In genomic region chr5:150628936-150629485, GRCh38 we compare ENCODE assay signal across 3 cellular contexts.
A peak's percentile ranks its signal among the peaks of the same experiment; 100 is the strongest.
TF ChIP-seq lines count a peak whose summit lies in the region.

No MANE protein-coding gene starts in this region.

TF ChIP-seq in HCT116, 20 proteins besides CTCF, POLR2A, EP300 and RAD21:
- TF ChIP-seq ATF3 (IDR thresholded peaks at IDR 0.05) (no peak), JUND (IDR thresholded peaks at IDR 0.05) (no peak), POLR2AphosphoS5 (IDR thresholded peaks at IDR 0.05; ENCODE audit: low read depth, low read length) (no peak), FOSL1 (IDR thresholded peaks at IDR 0.05; ENCODE audit: low read depth) (no peak), CBX3 (IDR thresholded peaks at IDR 0.05; ENCODE audit: low read depth) (no peak), SRF (IDR thresholded peaks at IDR 0.05; ENCODE audit: low read depth) (no peak), MAX (IDR thresholded peaks at IDR 0.05) (no peak), SP1 (IDR thresholded peaks at IDR 0.05; ENCODE audit: low read depth) (no peak), EZH2phosphoT487 (IDR thresholded peaks at IDR 0.05; ENCODE audit: borderline replicate concordance) (no peak), TCF7L2 (IDR thresholded peaks at IDR 0.05; ENCODE audit: borderline replicate concordance, extremely low read depth, insufficient read depth, insufficient read length) (no peak), SIN3A (IDR thresholded peaks at IDR 0.05; ENCODE audit: low read depth) (no peak), EZH2 (IDR thresholded peaks at IDR 0.05) (no peak), ZBTB33 (IDR thresholded peaks at IDR 0.05; ENCODE audit: extremely low read depth, insufficient replicate concordance, low read length) (no peak), CEBPB (IDR thresholded peaks at IDR 0.05; ENCODE audit: low read depth) (no peak), ZNF274 (IDR thresholded peaks at IDR 0.05; ENCODE audit: low read depth, low read length) (no peak)

TF ChIP-seq in GM12878, 131 proteins besides CTCF, POLR2A, EP300 and RAD21:
- TF ChIP-seq CBX5 (IDR thresholded peaks at IDR 0.05; ENCODE audit: low read depth) = no peak
- no peak for TF ChIP-seq MAX (IDR thresholded peaks at IDR 0.05; ENCODE audit: low read depth, low read length)

TF ChIP-seq in HepG2, 621 proteins besides CTCF, POLR2A, EP300 and RAD21:
- no peak for TF ChIP-seq GATAD1 (CRISPR knock-in tag; IDR thresholded peaks at IDR 0.05)
- TF ChIP-seq ZNF629 (CRISPR knock-in tag; conservative IDR thresholded peaks at IDR 0.05) = 0 out of 2 replicates have a peak, but pooled peaks have one; percentile 9
- TF ChIP-seq HNF1B (CRISPR knock-in tag; IDR thresholded peaks at IDR 0.05) = no peak
- TF ChIP-seq KDM4B (CRISPR knock-in tag; IDR thresholded peaks at IDR 0.05) = no peak
